In the genomic region with DNA sequence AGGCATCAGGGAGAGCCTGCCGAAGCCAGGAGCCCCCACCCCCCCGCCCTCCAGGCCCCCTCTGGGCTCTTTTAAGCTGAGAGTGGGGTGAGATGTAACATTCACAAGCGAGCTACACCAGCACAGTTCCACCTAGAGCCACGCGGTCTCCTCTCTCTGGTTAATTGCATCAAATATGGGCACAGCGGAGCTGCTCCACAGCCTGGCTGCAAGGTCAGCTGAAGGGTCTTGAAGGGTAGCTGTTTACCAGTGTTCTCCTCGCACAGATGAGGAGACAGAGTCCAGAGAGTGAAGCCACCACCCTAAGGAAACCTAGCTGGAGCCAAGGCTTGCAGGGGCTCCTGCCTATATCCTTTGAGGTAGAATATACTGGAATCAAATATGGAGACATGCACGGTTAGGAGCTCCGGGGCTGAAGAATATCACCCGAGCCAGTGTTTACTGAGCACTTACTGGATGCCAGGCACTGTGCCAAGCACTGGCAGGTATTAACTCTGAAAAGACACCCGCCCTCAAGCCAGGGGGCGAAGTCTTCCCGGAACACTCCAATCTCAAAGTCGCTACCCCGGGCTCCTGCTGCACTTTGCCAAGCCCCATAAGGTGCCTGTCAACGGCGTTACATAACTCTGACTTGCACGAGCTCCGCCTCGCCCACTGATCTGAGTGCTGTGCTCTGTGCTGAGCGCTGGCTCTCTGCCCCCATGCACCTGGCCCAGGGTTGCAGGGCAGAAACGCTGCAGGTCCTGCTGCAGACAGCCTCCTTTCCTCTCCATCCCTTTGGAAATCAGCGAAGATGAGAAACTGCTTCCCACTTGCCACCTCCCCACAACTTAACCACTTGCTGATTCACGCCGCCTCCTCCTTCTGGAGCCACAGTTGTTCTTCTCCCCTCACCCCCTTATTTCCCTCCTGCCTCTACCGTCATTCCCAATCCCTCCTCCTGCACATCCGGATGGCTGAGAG, we compare ENCODE assay signal across 1 cellular context.
TF ChIP-seq lines count a peak whose summit lies in the region.

No MANE protein-coding gene starts in this region.

TF ChIP-seq in HepG2, 621 proteins besides CTCF, POLR2A, EP300 and RAD21 (continued from another document):
- TF ChIP-seq, protein P1, sequence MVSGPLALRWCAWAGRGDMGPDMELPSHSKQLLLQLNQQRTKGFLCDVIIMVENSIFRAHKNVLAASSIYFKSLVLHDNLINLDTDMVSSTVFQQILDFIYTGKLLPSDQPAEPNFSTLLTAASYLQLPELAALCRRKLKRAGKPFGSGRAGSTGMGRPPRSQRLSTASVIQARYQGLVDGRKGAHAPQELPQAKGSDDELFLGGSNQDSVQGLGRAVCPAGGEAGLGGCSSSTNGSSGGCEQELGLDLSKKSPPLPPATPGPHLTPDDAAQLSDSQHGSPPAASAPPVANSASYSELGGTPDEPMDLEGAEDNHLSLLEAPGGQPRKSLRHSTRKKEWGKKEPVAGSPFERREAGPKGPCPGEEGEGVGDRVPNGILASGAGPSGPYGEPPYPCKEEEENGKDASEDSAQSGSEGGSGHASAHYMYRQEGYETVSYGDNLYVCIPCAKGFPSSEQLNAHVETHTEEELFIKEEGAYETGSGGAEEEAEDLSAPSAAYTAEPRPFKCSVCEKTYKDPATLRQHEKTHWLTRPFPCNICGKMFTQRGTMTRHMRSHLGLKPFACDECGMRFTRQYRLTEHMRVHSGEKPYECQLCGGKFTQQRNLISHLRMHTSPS (CRISPR knock-in tag; IDR thresholded peaks at IDR 0.05; ENCODE audit: low read depth), result 0 out of 2 replicates have a peak, but pooled peaks have one; percentile 45
- TF ChIP-seq CEBPG (CRISPR knock-in tag; IDR thresholded peaks at IDR 0.05) (no peak), SALL2 (CRISPR knock-in tag; IDR thresholded peaks at IDR 0.05) (no peak), BHLHE40 (IDR thresholded peaks at IDR 0.05; ENCODE audit: low read length) (no peak)
- TF ChIP-seq, protein P2, sequence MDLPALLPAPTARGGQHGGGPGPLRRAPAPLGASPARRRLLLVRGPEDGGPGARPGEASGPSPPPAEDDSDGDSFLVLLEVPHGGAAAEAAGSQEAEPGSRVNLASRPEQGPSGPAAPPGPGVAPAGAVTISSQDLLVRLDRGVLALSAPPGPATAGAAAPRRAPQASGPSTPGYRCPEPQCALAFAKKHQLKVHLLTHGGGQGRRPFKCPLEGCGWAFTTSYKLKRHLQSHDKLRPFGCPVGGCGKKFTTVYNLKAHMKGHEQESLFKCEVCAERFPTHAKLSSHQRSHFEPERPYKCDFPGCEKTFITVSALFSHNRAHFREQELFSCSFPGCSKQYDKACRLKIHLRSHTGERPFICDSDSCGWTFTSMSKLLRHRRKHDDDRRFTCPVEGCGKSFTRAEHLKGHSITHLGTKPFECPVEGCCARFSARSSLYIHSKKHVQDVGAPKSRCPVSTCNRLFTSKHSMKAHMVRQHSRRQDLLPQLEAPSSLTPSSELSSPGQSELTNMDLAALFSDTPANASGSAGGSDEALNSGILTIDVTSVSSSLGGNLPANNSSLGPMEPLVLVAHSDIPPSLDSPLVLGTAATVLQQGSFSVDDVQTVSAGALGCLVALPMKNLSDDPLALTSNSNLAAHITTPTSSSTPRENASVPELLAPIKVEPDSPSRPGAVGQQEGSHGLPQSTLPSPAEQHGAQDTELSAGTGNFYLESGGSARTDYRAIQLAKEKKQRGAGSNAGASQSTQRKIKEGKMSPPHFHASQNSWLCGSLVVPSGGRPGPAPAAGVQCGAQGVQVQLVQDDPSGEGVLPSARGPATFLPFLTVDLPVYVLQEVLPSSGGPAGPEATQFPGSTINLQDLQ (CRISPR knock-in tag; IDR thresholded peaks at IDR 0.05), result no peak
TF ChIP-seq in HepG2: peak in this region for 19.
